25 cellular contexts compared by ENCODE assay signal in genomic region chr10:48652344-48652743, GRCh38. TPM values are rescaled to one million over a fixed set of nuclear protein-coding genes. Genes with fewer than 3 reads are reported as not detected.
"Had no signal": no experiment of that assay in that cellular context is flagged by ENCODE, and none has a peak within 500 bp of the region (broad histone marks: within the 10 kb centered on the region; RNA-seq: fewer than 3 reads in every experiment).

No MANE protein-coding gene starts in this region.

- DNase-seq: activated CD4-positive, alpha-beta T cell treated with anti-CD3 and anti-CD28 coated beads for 48 hours; activated CD4-positive, alpha-beta T cell treated with anti-CD3 and anti-CD28 coated beads, Interleukin-2, amount 50 U/mL, for 4 hours; activated CD8-positive, alpha-beta memory T cell treated with anti-CD3 and anti-CD28 coated beads, Interleukin-2, amount 50 U/mL, for 48 hours; activated CD8-positive, alpha-beta T cell treated with anti-CD3 and anti-CD28 coated beads, Interleukin-2, amount 10 ng/mL, durations not matched to agents 7 days and 5 days; activated naive CD4-positive, alpha-beta T cell treated with anti-CD3 and anti-CD28 coated beads, Interleukin-2, amount 50 U/mL, for 16 hours; activated naive CD8-positive, alpha-beta T cell treated with anti-CD3 and anti-CD28 coated beads, Interleukin-2, amount 10 ng/mL, durations not matched to agents 7 days and 5 days; activated T-cell treated with anti-CD3 and anti-CD28 coated beads, Interleukin-2, amount 50 U/mL, for 1 hour; aorta; central memory CD4-positive, alpha-beta T cell; Karpas-422; NCI-H1105 treated with DMSO at 0.1 percent for 48 hours; NCI-H146; NCI-H187 treated with DMSO at 0.1 percent for 48 hours; NCI-H2171; NCI-H226; NCI-H526 treated with DMSO at 0.1 percent for 48 hours; NCI-H82; NK-92 treated with Interleukin-12 subunit alpha and Interleukin-12 subunit beta, amount 100 ng/mL, for 24 hours; OCI-M1 had no signal

- H3K27ac ChIP-seq: breast epithelium, SK-N-MC had no signal

- H3K36me3 ChIP-seq: breast epithelium had no signal

- H3K4me3 ChIP-seq: breast epithelium, SK-N-MC had no signal

- H3K4me1 ChIP-seq: breast epithelium had no signal

- ATAC-seq: activated CD4-positive, CD25-positive, alpha-beta regulatory T cell treated with anti-CD3 and anti-CD28 coated beads, Interleukin-2, amount 50 U/mL, for 24 hours; activated CD8-positive, alpha-beta T cell treated with anti-CD3 and anti-CD28 coated beads, Interleukin-2, amount 10 ng/mL, durations not matched to agents 7 days and 5 days; Panc1; Right ventricle myocardium inferior had no signal

- H3K9me3 ChIP-seq: breast epithelium had no signal

RNA-seq across cellular contexts. Expression of gene WDFY4, which starts 32.3 kb away (rescaled TPM):
- total RNA-seq: NCI-H460 had no signal

RNA-seq across cellular contexts. Expression of gene ARHGAP22, which starts 47.5 kb away (rescaled TPM):
- total RNA-seq: activated CD8-positive, alpha-beta T cell treated with anti-CD3 and anti-CD28 coated beads, Interleukin-2, amount 10 ng/mL, durations not matched to agents 7 days and 5 days had no signal
